ENCODE assay signal across 21 cellular contexts in the genomic region with DNA sequence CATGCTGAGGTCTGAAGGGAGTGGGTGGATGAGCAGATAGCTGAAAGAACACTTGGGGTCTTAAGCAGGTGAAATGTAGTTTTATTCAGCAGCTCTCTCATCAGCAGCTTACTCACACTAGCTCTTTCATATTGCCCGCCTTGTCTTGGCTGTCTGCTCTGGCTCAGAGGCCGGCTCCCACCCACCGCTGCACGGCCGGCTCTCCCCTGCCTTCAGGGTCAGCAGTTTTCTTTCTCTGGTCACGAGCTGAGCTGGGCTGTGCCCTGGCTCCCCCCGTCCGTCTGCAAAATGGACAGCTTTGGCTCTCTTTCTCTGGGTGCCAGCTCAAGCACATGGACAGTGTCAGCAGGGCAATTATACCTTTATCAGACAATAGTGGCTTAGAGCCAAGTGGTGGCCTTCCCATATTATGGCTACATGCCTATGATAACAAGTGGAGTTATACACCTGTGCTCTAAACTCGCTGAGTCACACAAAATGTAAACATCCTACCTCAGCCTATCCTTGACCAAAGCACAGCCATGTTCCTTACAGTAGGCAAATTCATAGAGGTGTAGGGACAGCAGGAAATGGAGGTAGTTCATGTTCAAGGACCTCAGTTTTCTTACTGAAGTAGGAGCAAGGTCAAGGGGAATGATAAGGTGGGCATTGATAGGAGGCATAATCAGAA.
"Had no signal": no experiment of that assay in that cellular context is flagged by ENCODE, and none has a peak within 500 bp of the region (broad histone marks: within the 10 kb centered on the region; RNA-seq: fewer than 3 reads in every experiment).

No MANE protein-coding gene starts in this region.

- H3K4me1 ChIP-seq: adrenal gland had no signal

- DNase-seq: activated CD4-positive, alpha-beta T cell treated with anti-CD3 and anti-CD28 coated beads for 4 hours; activated CD8-positive, alpha-beta memory T cell treated with anti-CD3 and anti-CD28 coated beads, Interleukin-2, amount 50 U/mL, for 4 hours; activated CD8-positive, alpha-beta T cell treated with anti-CD3 and anti-CD28 coated beads for 36 hours; activated naive CD4-positive, alpha-beta T cell treated with anti-CD3 and anti-CD28 coated beads, Interleukin-2, amount 50 U/mL, for 16 hours; activated naive CD8-positive, alpha-beta T cell treated with anti-CD3 and anti-CD28 coated beads, Interleukin-2, amount 10 ng/mL, durations not matched to agents 7 days and 5 days; activated T-cell treated with anti-CD3 and anti-CD28 coated beads, Interleukin-2, amount 50 U/mL, for 72 hours; adrenal gland; anterior cingulate cortex; caudate nucleus; NCI-H1105 treated with DMSO at 0.1 percent for 48 hours; NCI-H1436 treated with DMSO at 0.1 percent for 48 hours; NCI-H1930; NCI-H2107; NCI-H2171 treated with DMSO at 0.1 percent for 48 hours; NCI-H345; NCI-H510A; NCI-H526 treated with DMSO at 0.1 percent for 48 hours; OCI-M1; SHP77 treated with DMSO at 0.1 percent for 48 hours had no signal

- H3K36me3 ChIP-seq: adrenal gland had no signal

- H3K9me3 ChIP-seq: adrenal gland had no signal

- FAIRE-seq: RCC 7860 had no signal

- H3K4me3 ChIP-seq: adrenal gland had no signal

- H3K27me3 ChIP-seq: adrenal gland had no signal

- ATAC-seq: activated CD4-positive, CD25-positive, alpha-beta regulatory T cell treated with anti-CD3 and anti-CD28 coated beads, Interleukin-2, amount 50 U/mL, for 24 hours; activated CD8-positive, alpha-beta T cell treated with anti-CD3 and anti-CD28 coated beads for 36 hours; activated T-cell treated with anti-CD3 and anti-CD28 coated beads, Interleukin-2, amount 50 U/mL, for 72 hours had no signal

- H3K27ac ChIP-seq: adrenal gland had no signal
